8 cellular contexts compared by ENCODE assay signal in genomic region chr6:109008537-109008950, GRCh38.
DNase-seq lines count a peak whose midpoint lies in the region; ATAC-seq and TF ChIP-seq lines count a peak whose summit lies in the region.

No MANE protein-coding gene starts in this region.

- TF ChIP-seq RAD21 in liver (IDR thresholded peaks at IDR 0.05): no peak

- WGBS in liver: 10% methylated on average over 6 of the region's 6 CpGs

- no peak for TF ChIP-seq CTCF in liver (IDR thresholded peaks at IDR 0.05; ENCODE audit: low read depth, low read length, missing input control)

- peak overlapping the region; percentile 59 to 90 (median 75) for H3K4me3 ChIP-seq in liver (ENCODE audit: low read depth in 1 of 3, low read length in 3 of 3)

- DNase-seq in NCI-H748 (lab: John Stamatoyannopoulos, UW; ENCODE audit: unreplicated experiment) (peak; percentile 64), NCI-H748 treated with DMSO at 0.1 percent for 48 hours (lab: John Stamatoyannopoulos, UW) (no peak), NCI-H345 (lab: John Stamatoyannopoulos, UW) (peak; percentile 36), caudate nucleus (lab: John Stamatoyannopoulos, UW) (peak in 1 of 61 donors; percentile 55), hepatic stellate cell (ENCODE audit: low spot score) (no peak)

- H3K9ac ChIP-seq in liver (ENCODE audit: low read depth in 1 of 2, low read length in 2 of 2): peak overlapping the region; percentile 89 to 93

- peaks cover 0 to 26% (median 14%) of the 10 kb centered on the region in 4 donors for H3K4me1 ChIP-seq in liver (ENCODE audit: control insufficient read depth in 4 of 4, insufficient read depth in 4 of 4, low read length in 3 of 4)

- no peaks in the 10 kb centered on the region for H3K9me3 ChIP-seq in liver (ENCODE audit: control insufficient read depth in 4 of 4, low read length in 3 of 4)

- no peaks in the 10 kb centered on the region for H3K36me3 ChIP-seq in liver (ENCODE audit: control insufficient read depth in 4 of 4, insufficient read depth in 3 of 4, low read depth in 1 of 4, low read length in 3 of 4)

- no peak for ATAC-seq in GM19035 (IDR thresholded peaks at IDR 0.05; ENCODE audit: unreplicated experiment)

- H3K27ac ChIP-seq in caudate nucleus (ENCODE audit: low read depth, low read length) (peak overlapping the region; percentile 95), liver (ENCODE audit: low read depth in 1 of 2, low read length in 2 of 2) (peak overlapping the region; percentile 90 to 98), temporal lobe (ENCODE audit: low read depth, low read length) (peak overlapping the region; percentile 93)

- no peaks in the 10 kb centered on the region for H3K27me3 ChIP-seq in liver (ENCODE audit: control insufficient read depth in 4 of 4, insufficient read depth in 4 of 4, low read length in 3 of 4)

TF ChIP-seq in liver, 16 proteins besides CTCF, POLR2A, EP300 and RAD21:
- TF ChIP-seq JUND (IDR thresholded peaks at IDR 0.05): peak in 1 of 2 donors; percentile 21
- TF ChIP-seq HNF4A (conservative IDR thresholded peaks at IDR 0.05): no peak
- TF ChIP-seq ZBTB33 (IDR thresholded peaks at IDR 0.05): no peak

Comparison
In these comparisons a context has a peak if more than half of its experiments do, and no peak if none do; other contexts are left out.
1. DNase-seq: peak in NCI-H748 (single experiment) and NCI-H345 (single experiment); none in NCI-H748 treated with DMSO at 0.1 percent for 48 hours (single experiment) and hepatic stellate cell (single experiment).
2. Peak in every context shown above with its lines, with median percentiles within 50 percentile points of each other: H3K27ac ChIP-seq.